ENCODE assay signal across 13 cellular contexts in genomic region chr7:12062062-12062461, GRCh38.
DNase-seq lines count a peak whose midpoint lies in the region; ATAC-seq and TF ChIP-seq lines count a peak whose summit lies in the region.
"Had no signal": no experiment of that assay in that cellular context is flagged by ENCODE, and none has a peak within 500 bp of the region (broad histone marks: within the 10 kb centered on the region; RNA-seq: fewer than 3 reads in every experiment).

No MANE protein-coding gene starts in this region.

- no peak for TF ChIP-seq EP300 in Ishikawa (IDR thresholded peaks at IDR 0.05; ENCODE audit: borderline replicate concordance)

- TF ChIP-seq CTCF in cardiac fibroblast (IDR thresholded peaks at IDR 0.05; ENCODE audit: low read depth, low read length) (peak; percentile 43), retinal pigment epithelial cell (conservative IDR thresholded peaks at IDR 0.05; ENCODE audit: low read depth, low read length) (peak; percentile 21)

- intact Hi-C loops in activated CD4-positive, alpha-beta T cell treated with anti-CD3 and anti-CD28 coated beads for 36 hours (cut with DNase I, micrococcal nuclease) = no loop called here

- no peak overlapping the region for H3K27ac Mint-ChIP-seq in activated CD4-positive, alpha-beta T cell treated with anti-CD3 and anti-CD28 coated beads for 36 hours
- H3K27ac Mint-ChIP-seq: activated naive CD8-positive, alpha-beta T cell; B cell; stimulated activated effector memory CD8-positive, alpha-beta T cell treated with anti-CD3 and anti-CD28 coated beads, Interleukin-12 subunit alpha, Interleukin-12 subunit beta, amount 100 ng/mL, for 72 hours had no signal

- H3K4me3 Mint-ChIP-seq in activated CD4-positive, alpha-beta T cell treated with anti-CD3 and anti-CD28 coated beads for 36 hours = no peak overlapping the region
- H3K4me3 Mint-ChIP-seq: activated naive CD8-positive, alpha-beta T cell; B cell; stimulated activated effector memory CD8-positive, alpha-beta T cell treated with anti-CD3 and anti-CD28 coated beads, Interleukin-12 subunit alpha, Interleukin-12 subunit beta, amount 100 ng/mL, for 72 hours had no signal

- no peaks in the 10 kb centered on the region for H3K36me3 Mint-ChIP-seq in activated CD4-positive, alpha-beta T cell treated with anti-CD3 and anti-CD28 coated beads for 36 hours (ENCODE audit: low read depth)
- H3K36me3 Mint-ChIP-seq: stimulated activated effector memory CD8-positive, alpha-beta T cell treated with anti-CD3 and anti-CD28 coated beads, Interleukin-12 subunit alpha, Interleukin-12 subunit beta, amount 100 ng/mL, for 72 hours had no signal

- CTCF ChIA-PET in activated CD4-positive, alpha-beta T cell treated with anti-CD3 and anti-CD28 coated beads for 36 hours (lab: Charles Lee) = interaction anchor here (0.7 to 1.5 kb wide), 6 partner anchors 9 to 433 kb away, joined by 3 to 4 read pairs (median 3); no protein-coding TSS in a partner anchor

- peak; percentile 31; the same call in 1 of the 2 replicates for TF ChIP-seq RAD21 in Ishikawa (IDR thresholded peaks at IDR 0.05; ENCODE audit: low read depth)

- H3K9me3 Mint-ChIP-seq in activated CD4-positive, alpha-beta T cell treated with anti-CD3 and anti-CD28 coated beads for 36 hours (ENCODE audit: low read depth) = peaks cover 8% of the 10 kb centered on the region

- H3K27me3 Mint-ChIP-seq in activated CD4-positive, alpha-beta T cell treated with anti-CD3 and anti-CD28 coated beads for 36 hours = peaks cover 5% of the 10 kb centered on the region
- H3K27me3 Mint-ChIP-seq: B cell had no signal

- peak; percentile 5 for DNase-seq in activated CD4-positive, alpha-beta T cell treated with anti-CD3 and anti-CD28 coated beads for 48 hours
- DNase-seq in activated CD4-positive, alpha-beta T cell treated with anti-CD3 and anti-CD28 coated beads for 36 hours = no peak
- peak in 1 of 2 donors; percentile 24 for DNase-seq in cardiac fibroblast (ENCODE audit: low read depth in 2 of 2)
- no peak for DNase-seq in retinal pigment epithelial cell (ENCODE audit: low read depth)
- no peak for DNase-seq in UCSD-AML1 (lab: John Stamatoyannopoulos, UW; ENCODE audit: unreplicated experiment)
- no peak for DNase-seq in AG20443 (ENCODE audit: low spot score)

- no peak for ATAC-seq in activated CD4-positive, alpha-beta T cell treated with anti-CD3 and anti-CD28 coated beads for 36 hours
- ATAC-seq in GM21447 (IDR thresholded peaks at IDR 0.05; ENCODE audit: unreplicated experiment) = no peak
- ATAC-seq: stimulated activated effector memory CD8-positive, alpha-beta T cell treated with anti-CD3 and anti-CD28 coated beads, Interleukin-12 subunit alpha, Interleukin-12 subunit beta, amount 100 ng/mL, for 72 hours had no signal

- no peak overlapping the region for H3K4me3 ChIP-seq in cardiac fibroblast (replicated peaks in 1 of 2; ENCODE audit: low read depth in 2 of 2, low read length in 2 of 2)
- H3K4me3 ChIP-seq in retinal pigment epithelial cell (ENCODE audit: low read length) = no peak overlapping the region
- H3K4me3 ChIP-seq: HAP-1, lung had no signal

- H3K4me1 Mint-ChIP-seq in activated CD4-positive, alpha-beta T cell treated with anti-CD3 and anti-CD28 coated beads for 36 hours = peaks cover 14% of the 10 kb centered on the region
- H3K4me1 Mint-ChIP-seq: B cell had no signal

- POLR2A ChIA-PET in activated CD4-positive, alpha-beta T cell treated with anti-CD3 and anti-CD28 coated beads for 36 hours (lab: Charles Lee) = no interaction called here

TF ChIP-seq in Ishikawa, 13 proteins besides CTCF, POLR2A, EP300 and RAD21:
- TF ChIP-seq TAF1 (IDR thresholded peaks at IDR 0.05; ENCODE audit: low read depth) = no peak
- TF ChIP-seq, protein P1, sequence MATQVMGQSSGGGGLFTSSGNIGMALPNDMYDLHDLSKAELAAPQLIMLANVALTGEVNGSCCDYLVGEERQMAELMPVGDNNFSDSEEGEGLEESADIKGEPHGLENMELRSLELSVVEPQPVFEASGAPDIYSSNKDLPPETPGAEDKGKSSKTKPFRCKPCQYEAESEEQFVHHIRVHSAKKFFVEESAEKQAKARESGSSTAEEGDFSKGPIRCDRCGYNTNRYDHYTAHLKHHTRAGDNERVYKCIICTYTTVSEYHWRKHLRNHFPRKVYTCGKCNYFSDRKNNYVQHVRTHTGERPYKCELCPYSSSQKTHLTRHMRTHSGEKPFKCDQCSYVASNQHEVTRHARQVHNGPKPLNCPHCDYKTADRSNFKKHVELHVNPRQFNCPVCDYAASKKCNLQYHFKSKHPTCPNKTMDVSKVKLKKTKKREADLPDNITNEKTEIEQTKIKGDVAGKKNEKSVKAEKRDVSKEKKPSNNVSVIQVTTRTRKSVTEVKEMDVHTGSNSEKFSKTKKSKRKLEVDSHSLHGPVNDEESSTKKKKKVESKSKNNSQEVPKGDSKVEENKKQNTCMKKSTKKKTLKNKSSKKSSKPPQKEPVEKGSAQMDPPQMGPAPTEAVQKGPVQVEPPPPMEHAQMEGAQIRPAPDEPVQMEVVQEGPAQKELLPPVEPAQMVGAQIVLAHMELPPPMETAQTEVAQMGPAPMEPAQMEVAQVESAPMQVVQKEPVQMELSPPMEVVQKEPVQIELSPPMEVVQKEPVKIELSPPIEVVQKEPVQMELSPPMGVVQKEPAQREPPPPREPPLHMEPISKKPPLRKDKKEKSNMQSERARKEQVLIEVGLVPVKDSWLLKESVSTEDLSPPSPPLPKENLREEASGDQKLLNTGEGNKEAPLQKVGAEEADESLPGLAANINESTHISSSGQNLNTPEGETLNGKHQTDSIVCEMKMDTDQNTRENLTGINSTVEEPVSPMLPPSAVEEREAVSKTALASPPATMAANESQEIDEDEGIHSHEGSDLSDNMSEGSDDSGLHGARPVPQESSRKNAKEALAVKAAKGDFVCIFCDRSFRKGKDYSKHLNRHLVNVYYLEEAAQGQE (IDR thresholded peaks at IDR 0.05; ENCODE audit: low read depth) = no peak
- no peak for TF ChIP-seq NFIC (IDR thresholded peaks at IDR 0.05)
- no peak for TF ChIP-seq TCF12 (IDR thresholded peaks at IDR 0.05; ENCODE audit: low read depth)
- no peak for TF ChIP-seq CEBPB (IDR thresholded peaks at IDR 0.05)
- TF ChIP-seq TEAD4 (IDR thresholded peaks at IDR 0.05) = no peak
- TF ChIP-seq YY1 (IDR thresholded peaks at IDR 0.05; ENCODE audit: low read depth) = no peak
- TF ChIP-seq MAX (IDR thresholded peaks at IDR 0.05) = no peak
- no peak for TF ChIP-seq EGR1 (IDR thresholded peaks at IDR 0.05)
- no peak for TF ChIP-seq FOXM1 (IDR thresholded peaks at IDR 0.05; ENCODE audit: borderline replicate concordance, low read depth)
- no peak for TF ChIP-seq USF1 (IDR thresholded peaks at IDR 0.05)
- no peak for TF ChIP-seq CREB1 (IDR thresholded peaks at IDR 0.05; ENCODE audit: low read depth)
- no peak for TF ChIP-seq ZBTB7A (IDR thresholded peaks at IDR 0.05; ENCODE audit: low read depth)
